Comparison of ENCODE assay signal across 10 cellular contexts in genomic region chr15:90212221-90213079, GRCh38. TPM values are rescaled to one million over a fixed set of nuclear protein-coding genes. Genes with fewer than 3 reads are reported as not detected.
DNase-seq lines count a peak whose midpoint lies in the region; ATAC-seq and TF ChIP-seq lines count a peak whose summit lies in the region.
"Had no signal": no experiment of that assay in that cellular context is flagged by ENCODE, and none has a peak within 500 bp of the region (broad histone marks: within the 10 kb centered on the region; RNA-seq: fewer than 3 reads in every experiment).

No MANE protein-coding gene starts in this region.

- H3K36me3 ChIP-seq in hepatocyte (replicated peaks; ENCODE audit: insufficient read depth, low read depth) = no peaks in the 10 kb centered on the region
- H3K36me3 ChIP-seq in smooth muscle cell (ENCODE audit: low read depth) = no peaks in the 10 kb centered on the region

- H3K9me3 ChIP-seq in T-helper 17 cell (ENCODE audit: control insufficient read depth, low read length, poor library complexity, severe bottlenecking) (no peaks in the 10 kb centered on the region), hepatocyte (ENCODE audit: low read depth) (no peaks in the 10 kb centered on the region), smooth muscle cell (replicated peaks; ENCODE audit: low read depth) (no peaks in the 10 kb centered on the region)

- TF ChIP-seq CTCF in hepatocyte (IDR thresholded peaks at IDR 0.05; ENCODE audit: poor library complexity) (no peak), smooth muscle cell (IDR thresholded peaks at IDR 0.05; ENCODE audit: borderline replicate concordance, insufficient read depth, poor library complexity, severe bottlenecking) (no peak)

- H3K79me2 ChIP-seq in hepatocyte = peaks cover 79% of the 10 kb centered on the region
- peaks cover 47% of the 10 kb centered on the region for H3K79me2 ChIP-seq in smooth muscle cell (ENCODE audit: low read depth)

- no peaks in the 10 kb centered on the region for H3K27me3 Mint-ChIP-seq in T-helper 17 cell
- H3K27me3 Mint-ChIP-seq in activated T-cell treated with anti-CD3 and anti-CD28 coated beads, Interleukin-2, amount 50 U/mL, for 72 hours (ENCODE audit: low read depth) = no peaks in the 10 kb centered on the region
- H3K27me3 Mint-ChIP-seq: CD4-positive, alpha-beta T cell had no signal

- H3K9ac ChIP-seq in smooth muscle cell (ENCODE audit: low read depth) = no peak overlapping the region

- H3K4me3 Mint-ChIP-seq in T-helper 17 cell = no peak overlapping the region
- H3K4me3 Mint-ChIP-seq in activated T-cell treated with anti-CD3 and anti-CD28 coated beads, Interleukin-2, amount 50 U/mL, for 72 hours = no peak overlapping the region
- H3K4me3 Mint-ChIP-seq: CD4-positive, alpha-beta T cell had no signal

- H4K20me1 ChIP-seq in hepatocyte (ENCODE audit: insufficient read depth, poor library complexity, severe bottlenecking) = no peaks in the 10 kb centered on the region
- peaks cover 52% of the 10 kb centered on the region for H4K20me1 ChIP-seq in smooth muscle cell (ENCODE audit: low read depth)

- H3K9me3 Mint-ChIP-seq in activated T-cell treated with anti-CD3 and anti-CD28 coated beads, Interleukin-2, amount 50 U/mL, for 72 hours = no peaks in the 10 kb centered on the region
- H3K9me3 Mint-ChIP-seq: CD4-positive, alpha-beta T cell had no signal

- H3K4me1 Mint-ChIP-seq in T-helper 17 cell = peaks cover 34% of the 10 kb centered on the region
- peaks cover 30% of the 10 kb centered on the region for H3K4me1 Mint-ChIP-seq in activated T-cell treated with anti-CD3 and anti-CD28 coated beads, Interleukin-2, amount 50 U/mL, for 72 hours (ENCODE audit: low read depth)

- no peaks in the 10 kb centered on the region for H3K9me2 ChIP-seq in hepatocyte (replicated peaks; ENCODE audit: insufficient read depth)

- no peak overlapping the region for H3K4me3 ChIP-seq in hepatocyte
- H3K4me3 ChIP-seq in smooth muscle cell = no peak overlapping the region

- WGBS in hepatocyte (ENCODE audit: low lambda C conversion rate, missing lambda C conversion rate) = 87% methylated on average over 35 of the region's 35 CpGs
- 85% methylated on average over 35 of the region's 35 CpGs for whole genome bisulfite sequencing in smooth muscle cell (ENCODE audit: low lambda C conversion rate)

- H2AFZ ChIP-seq in hepatocyte (no peak overlapping the region), smooth muscle cell (ENCODE audit: low read depth) (no peak overlapping the region)

- DNase-seq in Daoy (ENCODE audit: low read depth) (peak; percentile 84), T-helper 17 cell (no peak), hepatocyte (ENCODE audit: low spot score) (peak; percentile 4), smooth muscle cell (lab: John Stamatoyannopoulos, UW; ENCODE audit: unreplicated experiment) (no peak), SHP77 treated with DMSO at 0.1 percent for 48 hours (lab: John Stamatoyannopoulos, UW) (no peak), NCI-H146 treated with DMSO at 0.1 percent for 48 hours (lab: John Stamatoyannopoulos, UW; ENCODE audit: unreplicated experiment) (no peak)
- no peak for DNase-seq in activated CD8-positive, alpha-beta memory T cell treated with anti-CD3 and anti-CD28 coated beads, Interleukin-2, amount 50 U/mL, for 4 hours
- no peak for DNase-seq in activated T-cell treated with anti-CD3 and anti-CD28 coated beads, Interleukin-2, amount 50 U/mL, for 72 hours
- DNase-seq: activated CD8-positive, alpha-beta memory T cell treated with anti-CD3 and anti-CD28 coated beads, Interleukin-2, amount 50 U/mL, for 48 hours; CD4-positive, alpha-beta T cell had no signal

- H3K27ac ChIP-seq in hepatocyte (peak overlapping the region; percentile 90), smooth muscle cell (ENCODE audit: low read depth) (peak overlapping the region; percentile 43)

- peak overlapping the region; percentile 32 for H3K27ac Mint-ChIP-seq in T-helper 17 cell
- no peak overlapping the region for H3K27ac Mint-ChIP-seq in activated T-cell treated with anti-CD3 and anti-CD28 coated beads, Interleukin-2, amount 50 U/mL, for 72 hours
- H3K27ac Mint-ChIP-seq: CD4-positive, alpha-beta T cell had no signal

- H3K27me3 ChIP-seq in hepatocyte (no peaks in the 10 kb centered on the region), smooth muscle cell (ENCODE audit: low read depth) (no peaks in the 10 kb centered on the region)

- ATAC-seq in T-helper 17 cell = no peak
- no peak for ATAC-seq in activated T-cell treated with anti-CD3 and anti-CD28 coated beads, Interleukin-2, amount 50 U/mL, for 72 hours (replicated peaks in 1 of 2)

- H3K4me1 ChIP-seq in hepatocyte (ENCODE audit: insufficient read depth) (peaks cover 27% of the 10 kb centered on the region), smooth muscle cell (ENCODE audit: low read depth) (peaks cover 4% of the 10 kb centered on the region)

- H3F3A ChIP-seq in smooth muscle cell (ENCODE audit: low read depth) = no peaks in the 10 kb centered on the region

- H3K4me2 ChIP-seq in hepatocyte (no peak overlapping the region), smooth muscle cell (no peak overlapping the region)

- peaks cover 6% of the 10 kb centered on the region for H3K36me3 Mint-ChIP-seq in T-helper 17 cell (ENCODE audit: low read depth)
- no peaks in the 10 kb centered on the region for H3K36me3 Mint-ChIP-seq in activated T-cell treated with anti-CD3 and anti-CD28 coated beads, Interleukin-2, amount 50 U/mL, for 72 hours (ENCODE audit: insufficient read depth in 2 of 2)

RNA-seq across cellular contexts. Expression of gene SEMA4B, which starts 11.3 kb away (rescaled TPM):
- 16.2 and 31.4 TPM in 2 replicates for total RNA-seq in Daoy (2014; rRNA removed; shearing (Covaris generic))
- total RNA-seq in T-helper 17 cell (10 to 100 TPM; 15.4 to 23.4 TPM), hepatocyte (19.2 and 27.8 TPM in 2 replicates), smooth muscle cell (26.5 and 29.6 TPM in 2 replicates)
- polyA plus RNA-seq in hepatocyte (43.5 and 47.9 TPM in 2 replicates), smooth muscle cell (51.4 and 57.1 TPM in 2 replicates)
- 10 to 100 TPM; 14.2 to 15.5 TPM for total RNA-seq in activated T-cell treated with anti-CD3 and anti-CD28 coated beads, Interleukin-2, amount 50 U/mL, for 72 hours

RNA-seq across cellular contexts. Expression of gene CIB1, which starts 21.3 kb away (rescaled TPM):
- total RNA-seq in Daoy (2014; rRNA removed; shearing (Covaris generic)) = 25.5 and 39.3 TPM in 2 replicates
- total RNA-seq in T-helper 17 cell = 100 to 1,000 TPM; 166 to 183 TPM
- total RNA-seq in hepatocyte = 49.6 and 53.3 TPM in 2 replicates
- 161 and 163 TPM in 2 replicates for polyA plus RNA-seq in hepatocyte
- 33.9 and 37.3 TPM in 2 replicates for total RNA-seq in smooth muscle cell
- 110 and 132 TPM in 2 replicates for polyA plus RNA-seq in smooth muscle cell
- 100 to 1,000 TPM; 135 to 136 TPM for total RNA-seq in activated T-cell treated with anti-CD3 and anti-CD28 coated beads, Interleukin-2, amount 50 U/mL, for 72 hours

RNA-seq across cellular contexts. Expression of gene GDPGP1, which starts 21.6 kb away (rescaled TPM):
- 4.2 TPM in 2 replicates for total RNA-seq in Daoy (2014; rRNA removed; shearing (Covaris generic))
- total RNA-seq in T-helper 17 cell (1 to 10 TPM; 3.7 to 4.6 TPM), hepatocyte (5.1 and 6.8 TPM in 2 replicates), smooth muscle cell (0.09 and 0.40 TPM in 2 replicates)
- polyA plus RNA-seq in hepatocyte (0.56 and 1.7 TPM in 2 replicates), smooth muscle cell (0.21 and 1.2 TPM in 2 replicates)
- total RNA-seq in activated T-cell treated with anti-CD3 and anti-CD28 coated beads, Interleukin-2, amount 50 U/mL, for 72 hours = 1 to 10 TPM; 5.8 to 7.0 TPM

RNA-seq across cellular contexts. Expression of gene TTLL13, which starts 36.9 kb away (rescaled TPM):
- total RNA-seq in Daoy (2014; rRNA removed; shearing (Covaris generic)) = 0.06 TPM in 1 of 2 replicates, not detected in the other
- total RNA-seq in T-helper 17 cell = under 1 TPM in 1 of 2 donors, not detected in 1; 0.29 TPM
- total RNA-seq in hepatocyte = not detected in 2 replicates
- polyA plus RNA-seq in hepatocyte = 0.27 TPM in 1 of 2 replicates, not detected in the other
- total RNA-seq in smooth muscle cell = 0.36 TPM in 1 of 2 replicates, not detected in the other
- 0.15 and 0.19 TPM in 2 replicates for polyA plus RNA-seq in smooth muscle cell
- total RNA-seq in activated T-cell treated with anti-CD3 and anti-CD28 coated beads, Interleukin-2, amount 50 U/mL, for 72 hours = 1 to 10 TPM in 1 of 2 donors, under 1 TPM in 1; 0.24 to 1.9 TPM

RNA-seq across cellular contexts. Expression of gene NGRN, which starts 53.0 kb away (rescaled TPM):
- total RNA-seq in Daoy (2014; rRNA removed; shearing (Covaris generic)) = 129 and 135 TPM in 2 replicates
- total RNA-seq in T-helper 17 cell (10 to 100 TPM; 48.0 to 51.0 TPM), hepatocyte (62.3 and 65.9 TPM in 2 replicates), smooth muscle cell (51.1 and 54.8 TPM in 2 replicates)
- polyA plus RNA-seq in hepatocyte (60.0 and 60.2 TPM in 2 replicates), smooth muscle cell (70.3 and 71.5 TPM in 2 replicates)
- total RNA-seq in activated T-cell treated with anti-CD3 and anti-CD28 coated beads, Interleukin-2, amount 50 U/mL, for 72 hours = 10 to 100 TPM; 38.0 to 38.9 TPM

Comparison
In these comparisons a context has a peak if more than half of its experiments do, and no peak if none do; other contexts are left out.
1. DNase-seq: peak in Daoy (single experiment) and hepatocyte (single experiment); none in T-helper 17 cell (0 of 3), smooth muscle cell (single experiment), activated CD8-positive, alpha-beta memory T cell treated with anti-CD3 and anti-CD28 coated beads, Interleukin-2, amount 50 U/mL, for 4 hours (single experiment), SHP77 treated with DMSO at 0.1 percent for 48 hours (single experiment), activated T-cell treated with anti-CD3 and anti-CD28 coated beads, Interleukin-2, amount 50 U/mL, for 72 hours (0 of 2) and NCI-H146 treated with DMSO at 0.1 percent for 48 hours (single experiment).